In the genomic region with DNA sequence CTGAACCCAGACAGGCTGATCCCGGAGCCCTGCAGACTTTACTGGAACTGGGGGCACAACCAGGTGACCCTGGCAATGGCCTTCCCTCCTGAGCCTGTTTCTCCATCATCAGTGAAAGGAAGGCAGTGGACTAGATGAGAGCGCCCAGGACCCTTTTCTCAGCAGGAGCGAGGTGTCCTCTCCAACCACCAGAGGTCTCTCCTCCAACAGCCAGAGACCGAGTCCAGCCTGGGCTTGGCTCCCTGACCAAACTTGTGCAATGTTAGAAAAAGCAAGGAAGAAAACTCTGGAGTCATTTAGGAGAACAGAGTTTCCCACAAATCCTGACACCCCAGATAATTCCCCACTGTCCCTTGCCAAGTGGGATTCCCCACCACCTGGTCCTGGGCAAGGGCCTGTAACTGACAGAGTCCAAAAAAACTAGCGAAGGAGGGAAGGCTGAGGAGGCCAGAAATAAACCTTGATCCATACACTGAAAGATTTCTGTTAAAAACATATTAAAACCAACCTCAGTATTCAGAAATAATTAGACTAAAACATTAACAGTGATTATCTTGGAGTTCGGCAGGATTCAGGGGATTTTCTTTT, we compare ENCODE assay signal across 8 cellular contexts. TPM values are rescaled to one million over a fixed set of nuclear protein-coding genes. Genes with fewer than 3 reads are reported as not detected.
DNase-seq lines count a peak whose midpoint lies in the region; TF ChIP-seq lines count a peak whose summit lies in the region.

No MANE protein-coding gene starts in this region.

- TF ChIP-seq CTCF in brain (conservative IDR thresholded peaks at IDR 0.05), result peak; percentile 71 to 72

- peak overlapping the region; percentile 43 for H3K27ac ChIP-seq in substantia nigra (ENCODE audit: low read depth, low read length, poor library complexity, severe bottlenecking)

- peaks cover 3% of the 10 kb centered on the region for H3K27me3 Mint-ChIP-seq in brain

- peak overlapping the region; percentile 77 to 95 (median 91) for H3K27ac Mint-ChIP-seq in brain

- peaks cover 34% of the 10 kb centered on the region for H3K4me1 Mint-ChIP-seq in brain

- H3K36me3 Mint-ChIP-seq in brain, result peaks cover under 1% of the 10 kb centered on the region

- no peaks in the 10 kb centered on the region for H3K9me3 Mint-ChIP-seq in brain

- intact Hi-C loops in posterior vena cava (cut with DNase I), result loop anchor here in 1 of 2 donors (5.0 kb wide), 1 partner anchor 173 kb away; no protein-coding TSS in a partner anchor

- DNase-seq in NOMO-1 treated with DMSO at 0.1 percent for 48 hours (lab: John Stamatoyannopoulos, UW; ENCODE audit: unreplicated experiment) (peak; percentile 8), NOMO-1 treated with dmso at 0.1 percent for 144 hours (lab: John Stamatoyannopoulos, UW; ENCODE audit: unreplicated experiment) (no peak), NCI-H1694 (lab: John Stamatoyannopoulos, UW) (peak; percentile 66), iPS-NIHi7 (ENCODE audit: extremely low spot score) (peak; percentile 76), substantia nigra (lab: John Stamatoyannopoulos, UW) (peak in 41 of 49 donors; percentile 10 to 72 (median 53)), posterior vena cava (ENCODE audit: low spot score) (no peak)
- no peak for DNase-seq in activated T-cell treated with anti-CD3 and anti-CD28 coated beads, Interleukin-2, amount 50 U/mL, for 1 hour

- H3K4me3 Mint-ChIP-seq in brain, result peak overlapping the region in 4 of 5 experiments; percentile 29 to 69 (median 66)

RNA-seq across cellular contexts. Expression of gene RPS6KL1, which starts 9.0 kb away (rescaled TPM):
- 35.8 TPM for polyA plus RNA-seq in brain (ENCODE audit: insufficient read depth, low read depth, low replicate concordance)
- total RNA-seq in posterior vena cava, result 10 to 100 TPM in 1 of 2 donors, 1 to 10 TPM in 1; 9.6 to 17.0 TPM

RNA-seq across cellular contexts. Expression of gene DLST, which starts 32.4 kb away (rescaled TPM):
- polyA plus RNA-seq in brain (ENCODE audit: insufficient read depth, low read depth, low replicate concordance), result 89.0 TPM
- total RNA-seq in posterior vena cava, result 10 to 100 TPM; 70.4 to 85.0 TPM

RNA-seq across cellular contexts. Expression of gene PROX2, which starts 38.1 kb away (rescaled TPM):
- polyA plus RNA-seq in brain (ENCODE audit: insufficient read depth, low read depth, low replicate concordance), result not detected
- total RNA-seq in posterior vena cava, result not detected

RNA-seq across cellular contexts. Expression of gene PGF, which starts 41.3 kb away (rescaled TPM):
- 21.8 TPM for polyA plus RNA-seq in brain (ENCODE audit: insufficient read depth, low read depth, low replicate concordance)
- 10 to 100 TPM in 1 of 2 donors, 1 to 10 TPM in 1; 7.7 to 11.2 TPM for total RNA-seq in posterior vena cava

Comparison
In these comparisons a context has a peak if more than half of its experiments do, and no peak if none do; other contexts are left out.
1. DNase-seq: peak in NOMO-1 treated with DMSO at 0.1 percent for 48 hours (single experiment), NCI-H1694 (single experiment), iPS-NIHi7 (single experiment) and substantia nigra (41 of 49); none in NOMO-1 treated with dmso at 0.1 percent for 144 hours (single experiment), activated T-cell treated with anti-CD3 and anti-CD28 coated beads, Interleukin-2, amount 50 U/mL, for 1 hour (single experiment) and posterior vena cava (single experiment).